ENCODE assay signal across 1 cellular context in the genomic region with DNA sequence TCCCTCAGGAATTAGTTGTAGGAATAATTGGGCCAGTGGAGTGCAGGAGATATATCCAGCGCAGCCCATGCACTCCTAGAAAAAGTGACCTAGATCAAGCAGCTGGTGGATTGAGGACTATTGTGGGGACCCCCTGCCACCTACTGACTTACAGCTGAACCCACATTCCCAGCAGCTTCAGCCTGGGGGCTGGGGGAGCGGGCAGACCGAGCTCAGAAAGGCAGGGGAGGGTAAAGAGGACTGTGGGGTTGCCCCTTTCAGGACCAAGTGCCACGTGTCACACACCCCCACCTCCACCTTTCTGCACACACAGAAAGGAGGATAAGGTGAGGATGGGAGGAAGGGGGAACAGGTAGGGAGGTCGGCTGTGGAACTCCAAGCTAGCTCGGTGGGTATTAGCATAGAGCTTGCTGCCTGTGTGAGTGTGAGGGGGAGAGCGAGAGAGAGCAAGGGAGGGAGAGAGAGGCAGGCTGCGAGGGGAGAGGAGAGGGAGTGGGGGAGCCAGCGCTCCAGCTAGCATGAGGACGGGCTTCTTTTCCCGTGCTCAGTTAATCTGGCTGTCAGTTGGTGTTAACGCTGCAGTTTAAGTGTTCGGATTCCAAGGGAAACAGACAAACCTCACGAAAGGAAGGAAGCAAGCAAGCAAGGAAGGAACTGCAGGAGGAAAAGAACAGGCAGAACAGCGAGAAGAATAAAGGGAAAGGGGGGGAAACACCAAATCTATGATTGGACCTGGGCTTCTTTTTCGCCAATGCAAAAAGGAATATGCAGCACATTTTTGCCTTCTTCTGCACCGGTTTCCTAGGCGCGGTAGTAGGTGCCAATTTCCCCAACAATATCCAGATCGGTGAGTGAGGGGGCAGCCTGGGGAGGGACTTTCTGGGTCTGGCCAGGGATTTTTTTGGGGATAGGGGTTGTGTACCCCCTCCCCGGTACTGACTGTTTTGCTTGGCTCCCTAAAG.
TF ChIP-seq lines count a peak whose summit lies in the region.

TSS of gene GRIA1 (plus strand) at position 547 of the 962 bp plus-strand sequence.

TF ChIP-seq in GM23338, 12 proteins besides CTCF, POLR2A, EP300 and RAD21 (continued from another document):
- TF ChIP-seq, protein P1, sequence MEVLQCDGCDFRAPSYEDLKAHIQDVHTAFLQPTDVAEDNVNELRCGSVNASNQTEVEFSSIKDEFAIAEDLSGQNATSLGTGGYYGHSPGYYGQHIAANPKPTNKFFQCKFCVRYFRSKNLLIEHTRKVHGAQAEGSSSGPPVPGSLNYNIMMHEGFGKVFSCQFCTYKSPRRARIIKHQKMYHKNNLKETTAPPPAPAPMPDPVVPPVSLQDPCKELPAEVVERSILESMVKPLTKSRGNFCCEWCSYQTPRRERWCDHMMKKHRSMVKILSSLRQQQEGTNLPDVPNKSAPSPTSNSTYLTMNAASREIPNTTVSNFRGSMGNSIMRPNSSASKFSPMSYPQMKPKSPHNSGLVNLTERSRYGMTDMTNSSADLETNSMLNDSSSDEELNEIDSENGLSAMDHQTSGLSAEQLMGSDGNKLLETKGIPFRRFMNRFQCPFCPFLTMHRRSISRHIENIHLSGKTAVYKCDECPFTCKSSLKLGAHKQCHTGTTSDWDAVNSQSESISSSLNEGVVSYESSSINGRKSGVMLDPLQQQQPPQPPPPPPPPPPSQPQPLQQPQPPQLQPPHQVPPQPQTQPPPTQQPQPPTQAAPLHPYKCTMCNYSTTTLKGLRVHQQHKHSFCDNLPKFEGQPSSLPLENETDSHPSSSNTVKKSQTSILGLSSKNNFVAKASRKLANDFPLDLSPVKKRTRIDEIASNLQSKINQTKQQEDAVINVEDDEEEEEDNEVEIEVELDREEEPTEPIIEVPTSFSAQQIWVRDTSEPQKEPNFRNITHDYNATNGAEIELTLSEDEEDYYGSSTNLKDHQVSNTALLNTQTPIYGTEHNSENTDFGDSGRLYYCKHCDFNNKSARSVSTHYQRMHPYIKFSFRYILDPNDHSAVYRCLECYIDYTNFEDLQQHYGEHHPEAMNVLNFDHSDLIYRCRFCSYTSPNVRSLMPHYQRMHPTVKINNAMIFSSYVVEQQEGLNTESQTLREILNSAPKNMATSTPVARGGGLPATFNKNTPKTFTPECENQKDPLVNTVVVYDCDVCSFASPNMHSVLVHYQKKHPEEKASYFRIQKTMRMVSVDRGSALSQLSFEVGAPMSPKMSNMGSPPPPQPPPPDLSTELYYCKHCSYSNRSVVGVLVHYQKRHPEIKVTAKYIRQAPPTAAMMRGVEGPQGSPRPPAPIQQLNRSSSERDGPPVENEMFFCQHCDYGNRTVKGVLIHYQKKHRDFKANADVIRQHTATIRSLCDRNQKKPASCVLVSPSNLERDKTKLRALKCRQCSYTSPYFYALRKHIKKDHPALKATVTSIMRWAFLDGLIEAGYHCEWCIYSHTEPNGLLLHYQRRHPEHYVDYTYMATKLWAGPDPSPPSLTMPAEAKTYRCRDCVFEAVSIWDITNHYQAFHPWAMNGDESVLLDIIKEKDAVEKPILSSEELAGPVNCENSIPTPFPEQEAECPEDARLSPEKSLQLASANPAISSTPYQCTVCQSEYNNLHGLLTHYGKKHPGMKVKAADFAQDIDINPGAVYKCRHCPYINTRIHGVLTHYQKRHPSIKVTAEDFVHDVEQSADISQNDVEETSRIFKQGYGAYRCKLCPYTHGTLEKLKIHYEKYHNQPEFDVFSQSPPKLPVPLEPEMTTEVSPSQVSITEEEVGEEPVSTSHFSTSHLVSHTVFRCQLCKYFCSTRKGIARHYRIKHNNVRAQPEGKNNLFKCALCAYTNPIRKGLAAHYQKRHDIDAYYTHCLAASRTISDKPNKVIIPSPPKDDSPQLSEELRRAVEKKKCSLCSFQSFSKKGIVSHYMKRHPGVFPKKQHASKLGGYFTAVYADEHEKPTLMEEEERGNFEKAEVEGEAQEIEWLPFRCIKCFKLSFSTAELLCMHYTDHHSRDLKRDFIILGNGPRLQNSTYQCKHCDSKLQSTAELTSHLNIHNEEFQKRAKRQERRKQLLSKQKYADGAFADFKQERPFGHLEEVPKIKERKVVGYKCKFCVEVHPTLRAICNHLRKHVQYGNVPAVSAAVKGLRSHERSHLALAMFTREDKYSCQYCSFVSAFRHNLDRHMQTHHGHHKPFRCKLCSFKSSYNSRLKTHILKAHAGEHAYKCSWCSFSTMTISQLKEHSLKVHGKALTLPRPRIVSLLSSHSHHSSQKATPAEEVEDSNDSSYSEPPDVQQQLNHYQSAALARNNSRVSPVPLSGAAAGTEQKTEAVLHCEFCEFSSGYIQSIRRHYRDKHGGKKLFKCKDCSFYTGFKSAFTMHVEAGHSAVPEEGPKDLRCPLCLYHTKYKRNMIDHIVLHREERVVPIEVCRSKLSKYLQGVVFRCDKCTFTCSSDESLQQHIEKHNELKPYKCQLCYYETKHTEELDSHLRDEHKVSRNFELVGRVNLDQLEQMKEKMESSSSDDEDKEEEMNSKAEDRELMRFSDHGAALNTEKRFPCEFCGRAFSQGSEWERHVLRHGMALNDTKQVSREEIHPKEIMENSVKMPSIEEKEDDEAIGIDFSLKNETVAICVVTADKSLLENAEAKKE (CRISPR knock-in tag; IDR thresholded peaks at IDR 0.05) = no peak
- TF ChIP-seq POLR2AphosphoS5 (IDR thresholded peaks at IDR 0.05; ENCODE audit: low read depth) (no peak), NANOG (IDR thresholded peaks at IDR 0.05; ENCODE audit: borderline replicate concordance) (no peak)
